ENCODE assay signal across 8 cellular contexts in genomic region chr17:488993-489757, GRCh38. TPM values are rescaled to one million over a fixed set of nuclear protein-coding genes. Genes with fewer than 3 reads are reported as not detected.
DNase-seq lines count a peak whose midpoint lies in the region; ATAC-seq, FAIRE-seq and TF ChIP-seq lines count a peak whose summit lies in the region.

No MANE protein-coding gene starts in this region.

- H3K27ac ChIP-seq in A673 (ENCODE audit: low read depth, low read length, poor library complexity, severe bottlenecking) (no peak overlapping the region), H9 (ENCODE audit: insufficient read length, low read depth, low read length) (no peak overlapping the region), pancreas (no peak overlapping the region)

- H2BK12ac ChIP-seq in H9 (ENCODE audit: insufficient read length, low read depth, low read length): no peak overlapping the region

- peaks cover 3% of the 10 kb centered on the region for H3K4me1 ChIP-seq in A673 (ENCODE audit: insufficient read depth, low read length, poor library complexity, severe bottlenecking)
- H3K4me1 ChIP-seq in H9 (ENCODE audit: insufficient read depth, low read length): peaks cover 3% of the 10 kb centered on the region; the same call in 1 of the 2 replicates
- peaks cover 0 to 6% (median 0%) of the 10 kb centered on the region in 3 donors for H3K4me1 ChIP-seq in pancreas

- H3K27me3 ChIP-seq in A673 (replicated peaks; ENCODE audit: insufficient read depth, low read depth, low read length, poor library complexity): peaks cover 6% of the 10 kb centered on the region
- H3K27me3 ChIP-seq in H9 (ENCODE audit: insufficient read depth, low read length): no peaks in the 10 kb centered on the region; the same call in 1 of the 2 replicates
- H3K27me3 ChIP-seq in pancreas: no peaks in the 10 kb centered on the region

- H4K91ac ChIP-seq in H9 (ENCODE audit: insufficient read length, low read depth, low read length): no peak overlapping the region

- no peak overlapping the region for H4K8ac ChIP-seq in H9 (replicated peaks; ENCODE audit: insufficient read length, low read depth, low read length)

- FAIRE-seq in pancreas (lab: Jason Lieb, UNC): no peak

- H3T11ph ChIP-seq in H9 (ENCODE audit: low read length): no peak overlapping the region

- BruUV-seq in A673 (replicated peaks; lab: Mats Ljungman, UMichigan): no TSS peak

- H3K9me3 Mint-ChIP-seq in H9 (no peaks in the 10 kb centered on the region; a peak in 2 of 5 replicates), activated B cell treated with CpG ODN at 0.5 μM for 24 hours (no peaks in the 10 kb centered on the region)

- no peak overlapping the region for H3K14ac ChIP-seq in H9 (ENCODE audit: insufficient read depth, low read length)

- no peaks in the 10 kb centered on the region for H3K79me1 ChIP-seq in H9 (ENCODE audit: insufficient read depth, low read depth, low read length, poor library complexity, severe bottlenecking)

- no peak overlapping the region for H2BK15ac ChIP-seq in H9 (ENCODE audit: low read depth, low read length)

- H3K36me3 ChIP-seq in A673 (ENCODE audit: insufficient read depth, low read length, poor library complexity, severe bottlenecking) (no peaks in the 10 kb centered on the region), pancreas (no peaks in the 10 kb centered on the region)

- no peak overlapping the region for H2BK120ac ChIP-seq in H9 (ENCODE audit: low read depth, low read length, poor library complexity, severe bottlenecking)

- no peaks in the 10 kb centered on the region for H4K20me1 ChIP-seq in H9 (ENCODE audit: control insufficient read depth, insufficient read depth, insufficient read length)

- H3K56ac ChIP-seq in H9 (ENCODE audit: insufficient read length, low read depth, low read length): no peak overlapping the region

- ATAC-seq in activated B cell treated with CpG ODN at 0.5 μM for 24 hours (ENCODE audit: low read depth): peak; percentile 22
- peak; percentile 45 to 73 (median 60) for ATAC-seq in pancreas
- ATAC-seq in GM21390 (IDR thresholded peaks at IDR 0.05; ENCODE audit: unreplicated experiment): no peak
- ATAC-seq in HG03469 (IDR thresholded peaks at IDR 0.05; ENCODE audit: unreplicated experiment): no peak

- H2BK5ac ChIP-seq in H9 (ENCODE audit: insufficient read length, low read length): no peak overlapping the region

- no peak overlapping the region for H3K18ac ChIP-seq in H9 (ENCODE audit: insufficient read length, low read depth, low read length)

- H3K9me3 ChIP-seq in A673 (ENCODE audit: low read depth, low read length, poor library complexity, severe bottlenecking) (no peaks in the 10 kb centered on the region), H9 (ENCODE audit: control insufficient read depth, low read depth, low read length) (no peaks in the 10 kb centered on the region), pancreas (no peaks in the 10 kb centered on the region)

- no peak overlapping the region for H2AK5ac ChIP-seq in H9 (ENCODE audit: insufficient read length, low read length)

- H3K4me2 ChIP-seq in H9 (ENCODE audit: insufficient read depth, insufficient read length, low read length): peak overlapping the region; percentile 11

- peaks cover 24% of the 10 kb centered on the region for H3K27me3 Mint-ChIP-seq in H9 (ENCODE audit: low read depth)
- H3K27me3 Mint-ChIP-seq in activated B cell treated with CpG ODN at 0.5 μM for 24 hours: peaks cover 3% of the 10 kb centered on the region

- H3K4me3 Mint-ChIP-seq in H9 (peak overlapping the region; percentile 64 to 75), activated B cell treated with CpG ODN at 0.5 μM for 24 hours (peak overlapping the region; percentile 77)

- H3K23me2 ChIP-seq in H9 (ENCODE audit: insufficient read length, low read depth, low read length, poor library complexity, severe bottlenecking): peaks cover 11% of the 10 kb centered on the region

- no peak overlapping the region for H4K5ac ChIP-seq in H9 (ENCODE audit: insufficient read length, low read depth, low read length)

- intact Hi-C loops in A673 (cut with micrococcal nuclease; ENCODE audit: unreplicated experiment) (no loop called here), activated B cell treated with CpG ODN at 0.5 μM for 24 hours (cut with micrococcal nuclease) (no loop called here), pancreas (cut with DNase I) (no loop called here)

- H2BK20ac ChIP-seq in H9 (ENCODE audit: low read depth, low read length, poor library complexity, severe bottlenecking): no peak overlapping the region

- H3K4me1 Mint-ChIP-seq in H9: peaks cover 17% of the 10 kb centered on the region in 2 experiments
- H3K4me1 Mint-ChIP-seq in activated B cell treated with CpG ODN at 0.5 μM for 24 hours: peaks cover 9% of the 10 kb centered on the region

- CTCF ChIA-PET in A673 (lab: Charles Lee): no interaction called here
- CTCF ChIA-PET in activated B cell treated with CpG ODN at 0.5 μM for 24 hours (lab: Charles Lee): no interaction called here

- no peak overlapping the region for H3K4ac ChIP-seq in H9 (ENCODE audit: low read depth, low read length)

- H3K23ac ChIP-seq in H9 (ENCODE audit: insufficient read length, low read depth, low read length): no peak overlapping the region

- POLR2A ChIA-PET in A673 (lab: Charles Lee; ENCODE audit: low non-redundant PET): no interaction called here
- POLR2A ChIA-PET in activated B cell treated with CpG ODN at 0.5 μM for 24 hours (lab: Charles Lee): interaction anchor here (0.6 to 0.7 kb wide), 2 partner anchors 42 to 44 kb away, joined by 3 read pairs; partner anchors contain the start of gene RFLNB

- DNase-seq in A673 (ENCODE audit: low spot score) (peak; percentile 62), H9 (peak; percentile 68), activated B cell treated with CpG ODN at 0.5 μM for 24 hours (peak; percentile 34), fibroblast of pulmonary artery (ENCODE audit: low read depth) (peak; percentile 32), pancreas (peak in 2 of 6 donors; percentile 44 to 81), mesenteric fat pad (ENCODE audit: low spot score) (no peak)

- H3K79me2 ChIP-seq in H9 (ENCODE audit: insufficient read depth, low read length): no peaks in the 10 kb centered on the region

- H3K27ac Mint-ChIP-seq in H9 (no peak overlapping the region), activated B cell treated with CpG ODN at 0.5 μM for 24 hours (no peak overlapping the region)

- no CpG with 5 or more reads among the region's 25 CpGs for WGBS in H9 (ENCODE audit: extremely low coverage, insufficient read length, low lambda C conversion rate)
- 36 to 43% methylated on average over 24 to 25 of the region's 25 CpGs for WGBS in pancreas, 2 donors

- no peak overlapping the region for H3K9ac ChIP-seq in H9 (ENCODE audit: extremely low read depth, insufficient read length, low read length)

- H3K36me3 Mint-ChIP-seq in H9 (ENCODE audit: insufficient read depth in 1 of 3, low read depth in 3 of 3) (no peaks in the 10 kb centered on the region; a peak in 1 of 7 replicates), activated B cell treated with CpG ODN at 0.5 μM for 24 hours (ENCODE audit: low read depth) (no peaks in the 10 kb centered on the region)

- no peak overlapping the region for H2AFZ ChIP-seq in H9 (ENCODE audit: low read length)

- no peak for TF ChIP-seq CTCF in A673 (conservative IDR thresholded peaks at IDR 0.05; ENCODE audit: low read depth, low read length)
- no peak for TF ChIP-seq CTCF in H9 (conservative IDR thresholded peaks at IDR 0.05)
- no peak for TF ChIP-seq CTCF in activated B cell treated with CpG ODN at 0.5 μM for 24 hours (IDR thresholded peaks at IDR 0.05)
- no peak for TF ChIP-seq CTCF in fibroblast of pulmonary artery (IDR thresholded peaks at IDR 0.05; ENCODE audit: low read length, missing control alignments)
- no peak for TF ChIP-seq CTCF in pancreas (IDR thresholded peaks at IDR 0.05)

- peak overlapping the region; percentile 45 for H3K4me3 ChIP-seq in A673 (ENCODE audit: low read depth, low read length, poor library complexity, severe bottlenecking)
- H3K4me3 ChIP-seq in fibroblast of pulmonary artery (replicated peaks; ENCODE audit: low read depth, low read length): peak overlapping the region; percentile 57
- peak overlapping the region in 2 of 4 donors; percentile 41 to 49 for H3K4me3 ChIP-seq in pancreas

RNA-seq across cellular contexts. Expression of gene RFLNB, which starts 43.4 kb away (rescaled TPM):
- total RNA-seq in A673 (2021) (6.0 and 7.7 TPM in 2 replicates), H9 (2021) (20.1 and 21.0 TPM in 2 replicates), activated B cell treated with CpG ODN at 0.5 μM for 24 hours (4.6 and 4.7 TPM in 2 replicates), pancreas (1 to 10 TPM; 2.4 to 4.1 (median 2.7) TPM), mesenteric fat pad (54.7 TPM)
- 1 to 10 TPM; 2.9 to 3.0 TPM for polyA plus RNA-seq in pancreas

Comparison
In these comparisons a context has a peak if more than half of its experiments do, and no peak if none do; other contexts are left out.
1. ATAC-seq: peak in activated B cell treated with CpG ODN at 0.5 μM for 24 hours (single experiment) and pancreas (4 of 4); none in GM21390 (single experiment) and HG03469 (single experiment).